ENCODE assay signal across 17 cellular contexts in genomic region chr10:99537381-99538286, GRCh38.
A peak's percentile ranks its signal among the peaks of the same experiment; 100 is the strongest.
DNase-seq lines count a peak whose midpoint lies in the region; ATAC-seq lines count a peak whose summit lies in the region.
"Had no signal": no experiment of that assay in that cellular context is flagged by ENCODE, and none has a peak within 500 bp of the region (broad histone marks: within the 10 kb centered on the region; RNA-seq: fewer than 3 reads in every experiment).

No MANE protein-coding gene starts in this region.

- peak overlapping the region; percentile 10 for H3K4me3 ChIP-seq in NT2/D1 (ENCODE audit: insufficient read length, low read depth)
- H3K4me3 ChIP-seq in iPS-15b (ENCODE audit: low read depth, low read length), result peak overlapping the region; percentile 39
- H3K4me3 ChIP-seq in rectal smooth muscle tissue (ENCODE audit: low read length), result peak overlapping the region; percentile 61
- H3K4me3 ChIP-seq: A549 had no signal

- H3K9me3 ChIP-seq in NT2/D1 (ENCODE audit: insufficient read depth, low read length) (no peaks in the 10 kb centered on the region), iPS-15b (ENCODE audit: control insufficient read depth, insufficient read depth, low read length) (no peaks in the 10 kb centered on the region)
- H3K9me3 ChIP-seq: A549, thoracic aorta had no signal

- H3K9ac ChIP-seq in NT2/D1 (ENCODE audit: insufficient read length, low read depth), result peak overlapping the region; percentile 51
- no peak overlapping the region for H3K9ac ChIP-seq in iPS-15b (ENCODE audit: low read depth, low read length)
- H3K9ac ChIP-seq in rectal smooth muscle tissue (ENCODE audit: low read length), result no peak overlapping the region

- DNase-seq in SIG-M5 treated with dmso at 0.1 percent for 504 hours (lab: John Stamatoyannopoulos, UW; ENCODE audit: unreplicated experiment), result peak; percentile 63
- DNase-seq in SIG-M5 (lab: John Stamatoyannopoulos, UW), result no peak
- no peak for DNase-seq in NT2/D1 (ENCODE audit: low read depth, low spot score)
- no peak for DNase-seq in AML-193 (lab: John Stamatoyannopoulos, UW)
- DNase-seq: activated CD4-positive, alpha-beta T cell treated with anti-CD3 and anti-CD28 coated beads, Interleukin-2, amount 10 ng/mL, durations not matched to agents 24 days and 14 days; activated T-cell treated with anti-CD3 and anti-CD28 coated beads, Interleukin-2, amount 50 U/mL, for 4 hours; amygdala; dorsolateral prefrontal cortex; naive thymus-derived CD8-positive, alpha-beta T cell; NCI-H1105 treated with DMSO at 0.1 percent for 48 hours; NCI-H345 had no signal

- peak overlapping the region; percentile 99 for H3K27ac ChIP-seq in rectal smooth muscle tissue (ENCODE audit: low read depth, low read length)
- H3K27ac ChIP-seq: A549, dorsolateral prefrontal cortex, thoracic aorta had no signal

- ATAC-seq in HG03354 (IDR thresholded peaks at IDR 0.05; ENCODE audit: poor library complexity, severe bottlenecking, unreplicated experiment) (no peak), GM21367 (IDR thresholded peaks at IDR 0.05; ENCODE audit: unreplicated experiment) (no peak)
- ATAC-seq: A549; naive thymus-derived CD8-positive, alpha-beta T cell had no signal

- H3K36me3 ChIP-seq in NT2/D1 (ENCODE audit: insufficient read depth, insufficient read length, low read length) (no peaks in the 10 kb centered on the region), iPS-15b (ENCODE audit: control insufficient read depth, insufficient read depth, low read length) (no peaks in the 10 kb centered on the region), rectal smooth muscle tissue (ENCODE audit: control insufficient read depth, insufficient read depth, low read length) (no peaks in the 10 kb centered on the region)
- H3K36me3 ChIP-seq: thoracic aorta had no signal

- H3K4me1 ChIP-seq in NT2/D1 (ENCODE audit: insufficient read depth, insufficient read length) (peaks cover 8% of the 10 kb centered on the region), iPS-15b (ENCODE audit: control insufficient read depth, insufficient read depth, low read length) (peaks cover 11% of the 10 kb centered on the region), rectal smooth muscle tissue (ENCODE audit: control insufficient read depth, insufficient read depth, low read length) (peaks cover 4% of the 10 kb centered on the region)

- peaks cover 97% of the 10 kb centered on the region for H3K27me3 ChIP-seq in NT2/D1 (ENCODE audit: insufficient read depth, insufficient read length)
- peaks cover 97% of the 10 kb centered on the region for H3K27me3 ChIP-seq in iPS-15b (ENCODE audit: control insufficient read depth, insufficient read depth, low read length)
- H3K27me3 ChIP-seq in rectal smooth muscle tissue (ENCODE audit: control insufficient read depth, insufficient read depth, low read length), result peaks cover 21% of the 10 kb centered on the region

Comparison
In these comparisons a context has a peak if more than half of its experiments do, and no peak if none do; other contexts are left out.
1. H3K4me3 ChIP-seq: peak in every context shown above with its lines; median percentile 61 in rectal smooth muscle tissue; 39 in iPS-15b; 10 in NT2/D1.